In the genomic region with DNA sequence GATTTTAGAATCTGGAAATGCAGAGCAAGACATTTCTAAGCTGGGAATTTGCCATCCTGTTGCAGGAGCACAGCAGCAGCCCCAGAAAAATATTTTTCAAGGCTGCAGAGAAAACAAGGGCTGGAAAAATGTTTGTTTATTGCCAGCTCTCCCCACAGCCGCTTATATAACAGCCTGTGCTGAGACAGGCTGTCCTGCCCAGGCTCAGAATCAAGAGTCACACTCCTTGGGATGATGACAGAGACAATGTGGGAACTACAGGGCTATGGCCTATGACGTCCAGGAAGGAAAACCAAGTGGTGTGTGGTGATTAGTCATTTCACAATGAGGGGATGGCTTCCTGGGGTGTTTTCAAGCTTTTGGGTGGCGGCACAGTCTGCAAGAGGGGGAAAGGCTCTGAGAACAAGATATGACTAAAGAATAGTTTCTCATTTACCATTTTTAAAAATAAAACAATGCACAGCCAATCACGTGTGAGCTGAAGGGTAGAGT, we compare ENCODE assay signal across 1 cellular context.
TF ChIP-seq lines count a peak whose summit lies in the region.

No MANE protein-coding gene starts in this region.

TF ChIP-seq in HepG2, 621 proteins besides CTCF, POLR2A, EP300 and RAD21 (continued from another document):
- TF ChIP-seq, protein P1, sequence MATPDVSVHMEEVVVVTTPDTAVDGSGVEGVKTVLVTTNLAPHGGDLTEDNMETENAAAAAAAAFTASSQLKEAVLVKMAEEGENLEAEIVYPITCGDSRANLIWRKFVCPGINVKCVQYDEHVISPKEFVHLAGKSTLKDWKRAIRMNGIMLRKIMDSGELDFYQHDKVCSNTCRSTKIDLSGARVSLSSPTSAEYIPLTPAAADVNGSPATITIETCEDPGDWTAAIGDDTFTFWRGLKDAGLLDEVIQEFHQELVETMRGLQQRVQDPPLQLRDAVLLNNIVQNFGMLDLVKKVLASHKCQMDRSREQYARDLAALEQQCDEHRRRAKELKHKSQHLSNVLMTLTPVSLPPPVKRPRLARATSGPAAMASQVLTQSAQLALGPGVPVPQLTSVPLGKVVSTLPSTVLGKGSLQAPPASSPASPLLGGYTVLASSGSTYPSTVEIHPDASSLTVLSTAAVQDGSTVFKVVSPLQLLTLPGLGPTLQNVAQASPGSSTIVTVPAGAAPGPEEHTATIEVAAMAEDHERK (CRISPR knock-in tag; IDR thresholded peaks at IDR 0.05; ENCODE audit: low read depth) = no peak
- TF ChIP-seq ZNF891 (CRISPR knock-in tag; IDR thresholded peaks at IDR 0.05) (no peak), ZNF326 (CRISPR knock-in tag; IDR thresholded peaks at IDR 0.05; ENCODE audit: borderline replicate concordance) (no peak), TOPORS (CRISPR knock-in tag; IDR thresholded peaks at IDR 0.05) (no peak), ZNF3 (CRISPR knock-in tag; IDR thresholded peaks at IDR 0.05) (no peak), RORA (CRISPR knock-in tag; IDR thresholded peaks at IDR 0.05) (no peak), ZNF432 (CRISPR knock-in tag; IDR thresholded peaks at IDR 0.05; ENCODE audit: borderline replicate concordance) (no peak), NCOA1 (CRISPR knock-in tag; IDR thresholded peaks at IDR 0.05) (no peak), ZNF850 (CRISPR knock-in tag; conservative IDR thresholded peaks at IDR 0.05) (no peak), ZNF143 (CRISPR knock-in tag; IDR thresholded peaks at IDR 0.05) (no peak), ASH2L (IDR thresholded peaks at IDR 0.05; ENCODE audit: insufficient read length, low read depth, low read length) (no peak), TGIF2 (CRISPR knock-in tag; IDR thresholded peaks at IDR 0.05) (no peak)
